Comparison of ENCODE assay signal across 15 cellular contexts in genomic region chr2:60806595-60806987, GRCh38. TPM values are rescaled to one million over a fixed set of nuclear protein-coding genes. Genes with fewer than 3 reads are reported as not detected.
DNase-seq lines count a peak whose midpoint lies in the region; ATAC-seq and TF ChIP-seq lines count a peak whose summit lies in the region.
"Had no signal": no experiment of that assay in that cellular context is flagged by ENCODE, and none has a peak within 500 bp of the region (broad histone marks: within the 10 kb centered on the region; RNA-seq: fewer than 3 reads in every experiment).

No MANE protein-coding gene starts in this region.

- no peak for TF ChIP-seq CTCF in SU-DHL-6 (IDR thresholded peaks at IDR 0.05; ENCODE audit: insufficient read depth, low read length, poor library complexity, severe bottlenecking)
- no peak for TF ChIP-seq CTCF in endothelial cell (IDR thresholded peaks at IDR 0.05; ENCODE audit: unreplicated experiment)
- no peak for TF ChIP-seq CTCF in spleen (IDR thresholded peaks at IDR 0.05 in 8 of 11, conservative IDR thresholded peaks at IDR 0.05 in 3 of 11)

- H3K27me3 Mint-ChIP-seq in activated T-cell treated with anti-CD3 and anti-CD28 coated beads, Interleukin-2, amount 50 U/mL, for 4 hours (ENCODE audit: low read depth) = no peaks in the 10 kb centered on the region
- peaks cover 15% of the 10 kb centered on the region for H3K27me3 Mint-ChIP-seq in endothelial cell (ENCODE audit: unreplicated experiment)
- H3K27me3 Mint-ChIP-seq: activated CD8-positive, alpha-beta memory T cell treated with anti-CD3 and anti-CD28 coated beads, Interleukin-2, amount 10 ng/mL, durations not matched to agents 7 days and 5 days had no signal

- H3K4me2 ChIP-seq in SU-DHL-6 (ENCODE audit: low read depth, low read length, poor library complexity, severe bottlenecking) = peak overlapping the region; percentile 20

- H3K36me3 Mint-ChIP-seq in activated T-cell treated with anti-CD3 and anti-CD28 coated beads, Interleukin-2, amount 50 U/mL, for 4 hours (ENCODE audit: insufficient read depth) = peaks cover 6% of the 10 kb centered on the region
- H3K36me3 Mint-ChIP-seq in endothelial cell (ENCODE audit: low read depth, unreplicated experiment) = peaks cover 5% of the 10 kb centered on the region

- H3K27me3 ChIP-seq in SU-DHL-6 (ENCODE audit: low read length) (no peaks in the 10 kb centered on the region), spleen (replicated peaks in 1 of 7) (no peaks in the 10 kb centered on the region)
- H3K27me3 ChIP-seq: left lung, testis had no signal

- 0 out of 2 replicates have a peak, but pooled peaks cover 5% of the 10 kb centered on the region for H3F3A ChIP-seq in SU-DHL-6 (ENCODE audit: insufficient read depth)

- H3K9me2 ChIP-seq in SU-DHL-6 (replicated peaks; ENCODE audit: insufficient read depth, low read length) = no peaks in the 10 kb centered on the region

- peak overlapping the region; percentile 12; the same call in 1 of the 2 replicates for H3K9ac ChIP-seq in SU-DHL-6 (ENCODE audit: low read length)

- no peaks in the 10 kb centered on the region for H4K20me1 ChIP-seq in SU-DHL-6 (ENCODE audit: low read depth, low read length)

- DNase-seq in activated T-cell treated with anti-CD3 and anti-CD28 coated beads, Interleukin-2, amount 50 U/mL, for 4 hours = no peak
- DNase-seq in activated T-cell treated with anti-CD3 and anti-CD28 coated beads, Interleukin-2, amount 50 U/mL, for 48 hours = no peak
- DNase-seq in endothelial cell (ENCODE audit: low spot score) (no peak), spleen (peak; percentile 55), mesenteric fat pad (ENCODE audit: low spot score) (no peak), NCI-H82 treated with DMSO at 0.1 percent for 48 hours (lab: John Stamatoyannopoulos, UW; ENCODE audit: unreplicated experiment) (no peak)
- DNase-seq in stimulated activated CD4-positive, alpha-beta T cell treated with anti-CD3 and anti-CD28 coated beads, Interleukin-15, amount 100 ng/mL, for 24 hours = no peak
- DNase-seq: ACHN, H9, left lung, NCI-H524 treated with DMSO at 0.1 percent for 48 hours, nucleus accumbens had no signal

- H3K4me1 Mint-ChIP-seq in activated T-cell treated with anti-CD3 and anti-CD28 coated beads, Interleukin-2, amount 50 U/mL, for 4 hours (ENCODE audit: low read depth) = peaks cover 53% of the 10 kb centered on the region
- peaks cover 9% of the 10 kb centered on the region for H3K4me1 Mint-ChIP-seq in endothelial cell (ENCODE audit: unreplicated experiment)

- no peaks in the 10 kb centered on the region for H3K79me2 ChIP-seq in SU-DHL-6 (ENCODE audit: insufficient read depth, low read length)

- ATAC-seq in activated T-cell treated with anti-CD3 and anti-CD28 coated beads, Interleukin-2, amount 50 U/mL, for 4 hours = no peak

- 85 to 92% (median 89%) methylated on average over 7 of the region's 7 CpGs for WGBS in spleen, 5 donors

- peak overlapping the region; percentile 46 for H3K4me3 Mint-ChIP-seq in activated T-cell treated with anti-CD3 and anti-CD28 coated beads, Interleukin-2, amount 50 U/mL, for 4 hours
- no peak overlapping the region for H3K4me3 Mint-ChIP-seq in endothelial cell (ENCODE audit: unreplicated experiment)
- H3K4me3 Mint-ChIP-seq: activated CD8-positive, alpha-beta memory T cell treated with anti-CD3 and anti-CD28 coated beads, Interleukin-2, amount 10 ng/mL, durations not matched to agents 7 days and 5 days; H9 had no signal

- no peaks in the 10 kb centered on the region for H3K9me3 Mint-ChIP-seq in activated T-cell treated with anti-CD3 and anti-CD28 coated beads, Interleukin-2, amount 50 U/mL, for 4 hours
- no peaks in the 10 kb centered on the region for H3K9me3 Mint-ChIP-seq in endothelial cell (ENCODE audit: unreplicated experiment)
- H3K9me3 Mint-ChIP-seq: H9 had no signal

- H3K4me3 ChIP-seq in SU-DHL-6 (ENCODE audit: insufficient read depth, low read length, poor library complexity, severe bottlenecking) (no peak overlapping the region), spleen (no peak overlapping the region)
- H3K4me3 ChIP-seq: left lung, testis had no signal

- H3K36me3 ChIP-seq in SU-DHL-6 (ENCODE audit: low read length) = no peaks in the 10 kb centered on the region
- H3K36me3 ChIP-seq in spleen = peaks cover 0 to 31% (median 2%) of the 10 kb centered on the region in 6 donors

- H3K9me3 ChIP-seq in SU-DHL-6 (ENCODE audit: insufficient read depth, low read length) (no peaks in the 10 kb centered on the region), spleen (no peaks in the 10 kb centered on the region)
- H3K9me3 ChIP-seq: left lung, testis had no signal

- H3K27ac ChIP-seq in SU-DHL-6 (ENCODE audit: low read depth, low read length) (0 out of 2 replicates have a peak overlapping the region, but pooled peaks have one; percentile 2), spleen (peak overlapping the region in 7 of 8 donors; percentile 24 to 63 (median 44))

- TF ChIP-seq POLR2A in spleen (IDR thresholded peaks at IDR 0.05) = no peak

- peak overlapping the region; percentile 20 for H3K27ac Mint-ChIP-seq in endothelial cell (ENCODE audit: unreplicated experiment)

- peak overlapping the region; percentile 29 for H2AFZ ChIP-seq in SU-DHL-6 (ENCODE audit: low read depth, low read length, severe bottlenecking)

- intact Hi-C loops in spleen (cut with DNase I; ENCODE audit: low total_unique reads) = no loop called here

- peaks cover 0 to 29% (median 13%) of the 10 kb centered on the region in 6 donors for H3K4me1 ChIP-seq in spleen
- H3K4me1 ChIP-seq: left lung had no signal

RNA-seq across cellular contexts. Expression of gene PAPOLG, which starts 50.5 kb away (rescaled TPM):
- total RNA-seq in activated T-cell treated with anti-CD3 and anti-CD28 coated beads, Interleukin-2, amount 50 U/mL, for 4 hours = 10 to 100 TPM; 15.5 to 17.2 (median 16.5) TPM
- total RNA-seq in endothelial cell (ENCODE audit: unreplicated experiment) (19.5 TPM), spleen (10 to 100 TPM; 19.8 to 27.9 (median 22.2) TPM), mesenteric fat pad (10.7 TPM)
- 1 to 10 TPM; 4.2 to 6.0 (median 5.0) TPM for polyA plus RNA-seq in spleen
